1 cellular context compared by ENCODE assay signal in the genomic region with DNA sequence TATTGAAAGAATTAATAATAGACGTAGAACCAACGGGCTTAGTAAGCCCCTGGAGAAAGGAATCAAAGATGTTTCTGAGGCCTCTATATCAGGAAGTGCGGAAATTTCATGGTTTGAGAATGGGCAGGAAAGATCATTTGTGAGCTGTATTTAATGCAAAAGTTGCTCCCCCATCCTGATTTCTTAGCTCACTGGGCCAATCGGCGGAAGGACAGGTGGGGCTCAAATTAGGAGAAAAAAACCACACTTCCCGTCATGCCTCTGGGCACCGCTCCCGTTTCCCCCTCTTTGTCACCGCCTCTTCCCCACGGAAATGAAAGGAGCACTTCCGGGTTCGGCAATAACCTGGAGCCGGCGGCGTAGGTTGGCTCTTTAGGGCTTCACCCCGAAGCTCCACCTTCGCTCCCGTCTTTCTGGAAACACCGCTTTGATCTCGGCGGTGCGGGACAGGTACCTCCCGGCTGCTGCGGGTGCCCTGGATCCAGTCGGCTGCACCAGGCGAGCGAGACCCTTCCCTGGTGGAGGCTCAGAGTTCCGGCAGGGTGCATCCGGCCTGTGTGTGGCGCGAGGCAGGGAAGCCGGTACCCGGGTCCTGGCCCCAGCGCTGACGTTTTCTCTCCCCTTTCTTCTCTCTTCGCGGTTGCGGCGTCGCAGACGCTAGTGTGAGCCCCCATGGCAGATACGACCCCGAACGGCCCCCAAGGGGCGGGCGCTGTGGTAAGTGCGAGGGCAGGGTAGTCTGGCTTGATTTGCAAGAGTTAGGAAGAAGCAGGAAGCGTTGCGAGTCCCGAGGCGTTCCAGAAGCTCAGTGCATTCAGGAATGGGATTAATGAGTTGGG.
TF ChIP-seq lines count a peak whose summit lies in the region.

A gene with protein sequence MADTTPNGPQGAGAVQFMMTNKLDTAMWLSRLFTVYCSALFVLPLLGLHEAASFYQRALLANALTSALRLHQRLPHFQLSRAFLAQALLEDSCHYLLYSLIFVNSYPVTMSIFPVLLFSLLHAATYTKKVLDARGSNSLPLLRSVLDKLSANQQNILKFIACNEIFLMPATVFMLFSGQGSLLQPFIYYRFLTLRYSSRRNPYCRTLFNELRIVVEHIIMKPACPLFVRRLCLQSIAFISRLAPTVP (plus strand): TSS at position 617 of the 839 bp plus-strand sequence. CDS start 56 bp downstream, at position 673.

TF ChIP-seq in K562, 482 proteins besides CTCF, POLR2A, EP300 and RAD21 (continued from another document and continues in another):
- TF ChIP-seq, protein P1, sequence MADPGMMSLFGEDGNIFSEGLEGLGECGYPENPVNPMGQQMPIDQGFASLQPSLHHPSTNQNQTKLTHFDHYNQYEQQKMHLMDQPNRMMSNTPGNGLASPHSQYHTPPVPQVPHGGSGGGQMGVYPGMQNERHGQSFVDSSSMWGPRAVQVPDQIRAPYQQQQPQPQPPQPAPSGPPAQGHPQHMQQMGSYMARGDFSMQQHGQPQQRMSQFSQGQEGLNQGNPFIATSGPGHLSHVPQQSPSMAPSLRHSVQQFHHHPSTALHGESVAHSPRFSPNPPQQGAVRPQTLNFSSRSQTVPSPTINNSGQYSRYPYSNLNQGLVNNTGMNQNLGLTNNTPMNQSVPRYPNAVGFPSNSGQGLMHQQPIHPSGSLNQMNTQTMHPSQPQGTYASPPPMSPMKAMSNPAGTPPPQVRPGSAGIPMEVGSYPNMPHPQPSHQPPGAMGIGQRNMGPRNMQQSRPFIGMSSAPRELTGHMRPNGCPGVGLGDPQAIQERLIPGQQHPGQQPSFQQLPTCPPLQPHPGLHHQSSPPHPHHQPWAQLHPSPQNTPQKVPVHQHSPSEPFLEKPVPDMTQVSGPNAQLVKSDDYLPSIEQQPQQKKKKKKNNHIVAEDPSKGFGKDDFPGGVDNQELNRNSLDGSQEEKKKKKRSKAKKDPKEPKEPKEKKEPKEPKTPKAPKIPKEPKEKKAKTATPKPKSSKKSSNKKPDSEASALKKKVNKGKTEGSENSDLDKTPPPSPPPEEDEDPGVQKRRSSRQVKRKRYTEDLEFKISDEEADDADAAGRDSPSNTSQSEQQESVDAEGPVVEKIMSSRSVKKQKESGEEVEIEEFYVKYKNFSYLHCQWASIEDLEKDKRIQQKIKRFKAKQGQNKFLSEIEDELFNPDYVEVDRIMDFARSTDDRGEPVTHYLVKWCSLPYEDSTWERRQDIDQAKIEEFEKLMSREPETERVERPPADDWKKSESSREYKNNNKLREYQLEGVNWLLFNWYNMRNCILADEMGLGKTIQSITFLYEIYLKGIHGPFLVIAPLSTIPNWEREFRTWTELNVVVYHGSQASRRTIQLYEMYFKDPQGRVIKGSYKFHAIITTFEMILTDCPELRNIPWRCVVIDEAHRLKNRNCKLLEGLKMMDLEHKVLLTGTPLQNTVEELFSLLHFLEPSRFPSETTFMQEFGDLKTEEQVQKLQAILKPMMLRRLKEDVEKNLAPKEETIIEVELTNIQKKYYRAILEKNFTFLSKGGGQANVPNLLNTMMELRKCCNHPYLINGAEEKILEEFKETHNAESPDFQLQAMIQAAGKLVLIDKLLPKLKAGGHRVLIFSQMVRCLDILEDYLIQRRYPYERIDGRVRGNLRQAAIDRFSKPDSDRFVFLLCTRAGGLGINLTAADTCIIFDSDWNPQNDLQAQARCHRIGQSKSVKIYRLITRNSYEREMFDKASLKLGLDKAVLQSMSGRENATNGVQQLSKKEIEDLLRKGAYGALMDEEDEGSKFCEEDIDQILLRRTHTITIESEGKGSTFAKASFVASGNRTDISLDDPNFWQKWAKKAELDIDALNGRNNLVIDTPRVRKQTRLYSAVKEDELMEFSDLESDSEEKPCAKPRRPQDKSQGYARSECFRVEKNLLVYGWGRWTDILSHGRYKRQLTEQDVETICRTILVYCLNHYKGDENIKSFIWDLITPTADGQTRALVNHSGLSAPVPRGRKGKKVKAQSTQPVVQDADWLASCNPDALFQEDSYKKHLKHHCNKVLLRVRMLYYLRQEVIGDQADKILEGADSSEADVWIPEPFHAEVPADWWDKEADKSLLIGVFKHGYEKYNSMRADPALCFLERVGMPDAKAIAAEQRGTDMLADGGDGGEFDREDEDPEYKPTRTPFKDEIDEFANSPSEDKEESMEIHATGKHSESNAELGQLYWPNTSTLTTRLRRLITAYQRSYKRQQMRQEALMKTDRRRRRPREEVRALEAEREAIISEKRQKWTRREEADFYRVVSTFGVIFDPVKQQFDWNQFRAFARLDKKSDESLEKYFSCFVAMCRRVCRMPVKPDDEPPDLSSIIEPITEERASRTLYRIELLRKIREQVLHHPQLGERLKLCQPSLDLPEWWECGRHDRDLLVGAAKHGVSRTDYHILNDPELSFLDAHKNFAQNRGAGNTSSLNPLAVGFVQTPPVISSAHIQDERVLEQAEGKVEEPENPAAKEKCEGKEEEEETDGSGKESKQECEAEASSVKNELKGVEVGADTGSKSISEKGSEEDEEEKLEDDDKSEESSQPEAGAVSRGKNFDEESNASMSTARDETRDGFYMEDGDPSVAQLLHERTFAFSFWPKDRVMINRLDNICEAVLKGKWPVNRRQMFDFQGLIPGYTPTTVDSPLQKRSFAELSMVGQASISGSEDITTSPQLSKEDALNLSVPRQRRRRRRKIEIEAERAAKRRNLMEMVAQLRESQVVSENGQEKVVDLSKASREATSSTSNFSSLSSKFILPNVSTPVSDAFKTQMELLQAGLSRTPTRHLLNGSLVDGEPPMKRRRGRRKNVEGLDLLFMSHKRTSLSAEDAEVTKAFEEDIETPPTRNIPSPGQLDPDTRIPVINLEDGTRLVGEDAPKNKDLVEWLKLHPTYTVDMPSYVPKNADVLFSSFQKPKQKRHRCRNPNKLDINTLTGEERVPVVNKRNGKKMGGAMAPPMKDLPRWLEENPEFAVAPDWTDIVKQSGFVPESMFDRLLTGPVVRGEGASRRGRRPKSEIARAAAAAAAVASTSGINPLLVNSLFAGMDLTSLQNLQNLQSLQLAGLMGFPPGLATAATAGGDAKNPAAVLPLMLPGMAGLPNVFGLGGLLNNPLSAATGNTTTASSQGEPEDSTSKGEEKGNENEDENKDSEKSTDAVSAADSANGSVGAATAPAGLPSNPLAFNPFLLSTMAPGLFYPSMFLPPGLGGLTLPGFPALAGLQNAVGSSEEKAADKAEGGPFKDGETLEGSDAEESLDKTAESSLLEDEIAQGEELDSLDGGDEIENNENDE (IDR thresholded peaks at IDR 0.05; ENCODE audit: low read depth, low read length): no peak
- TF ChIP-seq GTF3C2 (IDR thresholded peaks at IDR 0.05; ENCODE audit: borderline replicate concordance, extremely low read depth, insufficient read length) (no peak), ELF1 (tag; IDR thresholded peaks at IDR 0.05) (peak; percentile 94), FOSL1 (tag; conservative IDR thresholded peaks at IDR 0.05) (0 out of 2 replicates have a peak, but pooled peaks have one; percentile 21), CBX1 (IDR thresholded peaks at IDR 0.05; ENCODE audit: low read depth) (0 out of 2 replicates have a peak, but pooled peaks have one; percentile 26), CBFB (CRISPR knock-in tag; IDR thresholded peaks at IDR 0.05) (no peak), STAT5B (CRISPR knock-in tag; IDR thresholded peaks at IDR 0.05) (no peak), ZNF79 (CRISPR knock-in tag; IDR thresholded peaks at IDR 0.05; ENCODE audit: low read depth) (no peak), EGR1 (conservative IDR thresholded peaks at IDR 0.05) (0 out of 2 replicates have a peak, but pooled peaks have one; percentile 6), ELF4 (CRISPR knock-in tag; IDR thresholded peaks at IDR 0.05) (0 out of 2 replicates have a peak, but pooled peaks have one; percentile 6), C11orf30 (IDR thresholded peaks at IDR 0.05; ENCODE audit: low read depth) (peak; percentile 82), PURB (CRISPR knock-in tag; IDR thresholded peaks at IDR 0.05; ENCODE audit: low read depth) (no peak), DNMT1 (IDR thresholded peaks at IDR 0.05) (no peak), ZNF830 (CRISPR knock-in tag; IDR thresholded peaks at IDR 0.05) (no peak), ZBTB12 (CRISPR knock-in tag; IDR thresholded peaks at IDR 0.05) (no peak), NCOA6 (IDR thresholded peaks at IDR 0.05) (no peak), ZNF780A (CRISPR knock-in tag; IDR thresholded peaks at IDR 0.05) (no peak), ZNF644 (tag; IDR thresholded peaks at IDR 0.05; ENCODE audit: low read depth) (no peak), EZH2 (IDR thresholded peaks at IDR 0.05; ENCODE audit: borderline replicate concordance, low read depth, low read length) (no peak), ZNF584 (CRISPR knock-in tag; IDR thresholded peaks at IDR 0.05; ENCODE audit: low read depth) (no peak), SMAD4 (CRISPR knock-in tag; conservative IDR thresholded peaks at IDR 0.05) (0 out of 2 replicates have a peak, but pooled peaks have one; percentile 27), MLX (CRISPR knock-in tag; conservative IDR thresholded peaks at IDR 0.05) (no peak)
- TF ChIP-seq, protein P2, sequence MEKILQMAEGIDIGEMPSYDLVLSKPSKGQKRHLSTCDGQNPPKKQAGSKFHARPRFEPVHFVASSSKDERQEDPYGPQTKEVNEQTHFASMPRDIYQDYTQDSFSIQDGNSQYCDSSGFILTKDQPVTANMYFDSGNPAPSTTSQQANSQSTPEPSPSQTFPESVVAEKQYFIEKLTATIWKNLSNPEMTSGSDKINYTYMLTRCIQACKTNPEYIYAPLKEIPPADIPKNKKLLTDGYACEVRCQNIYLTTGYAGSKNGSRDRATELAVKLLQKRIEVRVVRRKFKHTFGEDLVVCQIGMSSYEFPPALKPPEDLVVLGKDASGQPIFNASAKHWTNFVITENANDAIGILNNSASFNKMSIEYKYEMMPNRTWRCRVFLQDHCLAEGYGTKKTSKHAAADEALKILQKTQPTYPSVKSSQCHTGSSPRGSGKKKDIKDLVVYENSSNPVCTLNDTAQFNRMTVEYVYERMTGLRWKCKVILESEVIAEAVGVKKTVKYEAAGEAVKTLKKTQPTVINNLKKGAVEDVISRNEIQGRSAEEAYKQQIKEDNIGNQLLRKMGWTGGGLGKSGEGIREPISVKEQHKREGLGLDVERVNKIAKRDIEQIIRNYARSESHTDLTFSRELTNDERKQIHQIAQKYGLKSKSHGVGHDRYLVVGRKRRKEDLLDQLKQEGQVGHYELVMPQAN (IDR thresholded peaks at IDR 0.05; ENCODE audit: borderline replicate concordance): peak; percentile 70; the same call in 1 of the 2 replicates
- TF ChIP-seq, protein P3, sequence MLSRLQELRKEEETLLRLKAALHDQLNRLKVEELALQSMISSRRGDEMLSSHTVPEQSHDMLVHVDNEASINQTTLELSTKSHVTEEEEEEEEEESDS (CRISPR knock-in tag; IDR thresholded peaks at IDR 0.05): no peak
- TF ChIP-seq, protein P4, sequence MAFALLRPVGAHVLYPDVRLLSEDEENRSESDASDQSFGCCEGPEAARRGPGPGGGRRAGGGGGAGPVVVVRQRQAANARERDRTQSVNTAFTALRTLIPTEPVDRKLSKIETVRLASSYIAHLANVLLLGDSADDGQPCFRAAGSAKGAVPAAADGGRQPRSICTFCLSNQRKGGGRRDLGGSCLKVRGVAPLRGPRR (CRISPR knock-in tag; IDR thresholded peaks at IDR 0.05): no peak
- TF ChIP-seq, protein P5, sequence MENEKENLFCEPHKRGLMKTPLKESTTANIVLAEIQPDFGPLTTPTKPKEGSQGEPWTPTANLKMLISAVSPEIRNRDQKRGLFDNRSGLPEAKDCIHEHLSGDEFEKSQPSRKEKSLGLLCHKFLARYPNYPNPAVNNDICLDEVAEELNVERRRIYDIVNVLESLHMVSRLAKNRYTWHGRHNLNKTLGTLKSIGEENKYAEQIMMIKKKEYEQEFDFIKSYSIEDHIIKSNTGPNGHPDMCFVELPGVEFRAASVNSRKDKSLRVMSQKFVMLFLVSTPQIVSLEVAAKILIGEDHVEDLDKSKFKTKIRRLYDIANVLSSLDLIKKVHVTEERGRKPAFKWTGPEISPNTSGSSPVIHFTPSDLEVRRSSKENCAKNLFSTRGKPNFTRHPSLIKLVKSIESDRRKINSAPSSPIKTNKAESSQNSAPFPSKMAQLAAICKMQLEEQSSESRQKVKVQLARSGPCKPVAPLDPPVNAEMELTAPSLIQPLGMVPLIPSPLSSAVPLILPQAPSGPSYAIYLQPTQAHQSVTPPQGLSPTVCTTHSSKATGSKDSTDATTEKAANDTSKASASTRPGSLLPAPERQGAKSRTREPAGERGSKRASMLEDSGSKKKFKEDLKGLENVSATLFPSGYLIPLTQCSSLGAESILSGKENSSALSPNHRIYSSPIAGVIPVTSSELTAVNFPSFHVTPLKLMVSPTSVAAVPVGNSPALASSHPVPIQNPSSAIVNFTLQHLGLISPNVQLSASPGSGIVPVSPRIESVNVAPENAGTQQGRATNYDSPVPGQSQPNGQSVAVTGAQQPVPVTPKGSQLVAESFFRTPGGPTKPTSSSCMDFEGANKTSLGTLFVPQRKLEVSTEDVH (IDR thresholded peaks at IDR 0.05; ENCODE audit: low read depth, partially characterized antibody): peak; percentile 87
